ENCODE assay signal across 1 cellular context in the genomic region with DNA sequence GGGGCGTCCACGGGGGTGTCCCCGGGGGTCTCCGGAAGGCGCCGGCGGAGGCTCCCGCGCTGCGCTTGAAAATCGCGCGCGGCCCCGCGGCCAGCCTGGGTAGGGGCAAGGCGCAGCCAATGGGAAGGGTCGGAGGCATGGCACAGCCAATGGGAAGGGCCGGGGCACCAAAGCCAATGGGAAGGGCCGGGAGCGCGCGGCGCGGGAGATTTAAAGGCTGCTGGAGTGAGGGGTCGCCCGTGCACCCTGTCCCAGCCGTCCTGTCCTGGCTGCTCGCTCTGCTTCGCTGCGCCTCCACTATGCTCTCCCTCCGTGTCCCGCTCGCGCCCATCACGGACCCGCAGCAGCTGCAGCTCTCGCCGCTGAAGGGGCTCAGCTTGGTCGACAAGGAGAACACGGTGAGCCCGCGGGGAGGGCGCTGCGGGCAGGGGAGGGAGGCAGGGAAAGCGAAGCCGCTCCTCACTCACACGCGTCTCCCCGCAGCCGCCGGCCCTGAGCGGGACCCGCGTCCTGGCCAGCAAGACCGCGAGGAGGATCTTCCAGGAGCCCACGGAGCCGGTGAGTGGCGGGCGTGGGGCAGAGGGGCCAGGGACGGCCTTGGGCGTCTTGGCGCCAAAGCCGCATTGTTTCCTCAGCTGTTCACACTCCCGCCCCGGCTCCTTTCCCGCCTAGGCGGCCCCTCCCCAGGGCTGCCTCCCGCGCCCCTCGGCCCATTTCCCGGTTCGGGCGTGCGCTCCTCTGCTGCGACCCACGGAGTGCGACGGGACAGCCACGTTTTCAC.
TF ChIP-seq lines count a peak whose summit lies in the region.

A gene (plus strand): TSS at position 240 of the 781 bp plus-strand sequence. CDS start 60 bp downstream, at position 300.

TF ChIP-seq in HepG2, 621 proteins besides CTCF, POLR2A, EP300 and RAD21 (continues in another document):
- peak; percentile 89 for TF ChIP-seq ZNF232 (CRISPR knock-in tag; IDR thresholded peaks at IDR 0.05; ENCODE audit: borderline replicate concordance)
- peak; percentile 79 for TF ChIP-seq ZMYM4 (CRISPR knock-in tag; IDR thresholded peaks at IDR 0.05)
- TF ChIP-seq, protein P1, sequence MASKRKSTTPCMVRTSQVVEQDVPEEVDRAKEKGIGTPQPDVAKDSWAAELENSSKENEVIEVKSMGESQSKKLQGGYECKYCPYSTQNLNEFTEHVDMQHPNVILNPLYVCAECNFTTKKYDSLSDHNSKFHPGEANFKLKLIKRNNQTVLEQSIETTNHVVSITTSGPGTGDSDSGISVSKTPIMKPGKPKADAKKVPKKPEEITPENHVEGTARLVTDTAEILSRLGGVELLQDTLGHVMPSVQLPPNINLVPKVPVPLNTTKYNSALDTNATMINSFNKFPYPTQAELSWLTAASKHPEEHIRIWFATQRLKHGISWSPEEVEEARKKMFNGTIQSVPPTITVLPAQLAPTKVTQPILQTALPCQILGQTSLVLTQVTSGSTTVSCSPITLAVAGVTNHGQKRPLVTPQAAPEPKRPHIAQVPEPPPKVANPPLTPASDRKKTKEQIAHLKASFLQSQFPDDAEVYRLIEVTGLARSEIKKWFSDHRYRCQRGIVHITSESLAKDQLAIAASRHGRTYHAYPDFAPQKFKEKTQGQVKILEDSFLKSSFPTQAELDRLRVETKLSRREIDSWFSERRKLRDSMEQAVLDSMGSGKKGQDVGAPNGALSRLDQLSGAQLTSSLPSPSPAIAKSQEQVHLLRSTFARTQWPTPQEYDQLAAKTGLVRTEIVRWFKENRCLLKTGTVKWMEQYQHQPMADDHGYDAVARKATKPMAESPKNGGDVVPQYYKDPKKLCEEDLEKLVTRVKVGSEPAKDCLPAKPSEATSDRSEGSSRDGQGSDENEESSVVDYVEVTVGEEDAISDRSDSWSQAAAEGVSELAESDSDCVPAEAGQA (IDR thresholded peaks at IDR 0.05; ENCODE audit: low read depth) = no peak
- TF ChIP-seq, protein P1 (CRISPR knock-in tag; IDR thresholded peaks at IDR 0.05; ENCODE audit: borderline replicate concordance) = peak; percentile 84; the same call in 1 of the 2 replicates
- peak; percentile 99 for TF ChIP-seq HOXA9 (CRISPR knock-in tag; IDR thresholded peaks at IDR 0.05; ENCODE audit: borderline replicate concordance)
- peak; percentile 68 for TF ChIP-seq KAT8 (CRISPR knock-in tag; IDR thresholded peaks at IDR 0.05)
- TF ChIP-seq, protein P2, sequence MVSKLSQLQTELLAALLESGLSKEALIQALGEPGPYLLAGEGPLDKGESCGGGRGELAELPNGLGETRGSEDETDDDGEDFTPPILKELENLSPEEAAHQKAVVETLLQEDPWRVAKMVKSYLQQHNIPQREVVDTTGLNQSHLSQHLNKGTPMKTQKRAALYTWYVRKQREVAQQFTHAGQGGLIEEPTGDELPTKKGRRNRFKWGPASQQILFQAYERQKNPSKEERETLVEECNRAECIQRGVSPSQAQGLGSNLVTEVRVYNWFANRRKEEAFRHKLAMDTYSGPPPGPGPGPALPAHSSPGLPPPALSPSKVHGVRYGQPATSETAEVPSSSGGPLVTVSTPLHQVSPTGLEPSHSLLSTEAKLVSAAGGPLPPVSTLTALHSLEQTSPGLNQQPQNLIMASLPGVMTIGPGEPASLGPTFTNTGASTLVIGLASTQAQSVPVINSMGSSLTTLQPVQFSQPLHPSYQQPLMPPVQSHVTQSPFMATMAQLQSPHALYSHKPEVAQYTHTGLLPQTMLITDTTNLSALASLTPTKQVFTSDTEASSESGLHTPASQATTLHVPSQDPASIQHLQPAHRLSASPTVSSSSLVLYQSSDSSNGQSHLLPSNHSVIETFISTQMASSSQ (IDR thresholded peaks at IDR 0.05; ENCODE audit: low read depth) = no peak
- TF ChIP-seq, protein P2 (CRISPR knock-in tag; IDR thresholded peaks at IDR 0.05; ENCODE audit: borderline replicate concordance) = peak; percentile 41; the same call in 1 of the 2 replicates
- TF ChIP-seq ETV6 (CRISPR knock-in tag; conservative IDR thresholded peaks at IDR 0.05) = peak; percentile 27; the same call in 1 of the 2 replicates
- TF ChIP-seq, protein P3, sequence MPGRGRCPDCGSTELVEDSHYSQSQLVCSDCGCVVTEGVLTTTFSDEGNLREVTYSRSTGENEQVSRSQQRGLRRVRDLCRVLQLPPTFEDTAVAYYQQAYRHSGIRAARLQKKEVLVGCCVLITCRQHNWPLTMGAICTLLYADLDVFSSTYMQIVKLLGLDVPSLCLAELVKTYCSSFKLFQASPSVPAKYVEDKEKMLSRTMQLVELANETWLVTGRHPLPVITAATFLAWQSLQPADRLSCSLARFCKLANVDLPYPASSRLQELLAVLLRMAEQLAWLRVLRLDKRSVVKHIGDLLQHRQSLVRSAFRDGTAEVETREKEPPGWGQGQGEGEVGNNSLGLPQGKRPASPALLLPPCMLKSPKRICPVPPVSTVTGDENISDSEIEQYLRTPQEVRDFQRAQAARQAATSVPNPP (CRISPR knock-in tag; IDR thresholded peaks at IDR 0.05) = peak; percentile 97
- TF ChIP-seq GABPB1 (CRISPR knock-in tag; IDR thresholded peaks at IDR 0.05) = peak; percentile 74; the same call in 1 of the 2 replicates
- peak; percentile 97; the same call in 1 of the 2 replicates for TF ChIP-seq ZNF564 (CRISPR knock-in tag; IDR thresholded peaks at IDR 0.05)
- TF ChIP-seq DMAP1 (CRISPR knock-in tag; IDR thresholded peaks at IDR 0.05) = peak; percentile 70; the same call in 1 of the 2 replicates
- peak; percentile 14; the same call in 1 of the 2 replicates for TF ChIP-seq ELF3 (CRISPR knock-in tag; IDR thresholded peaks at IDR 0.05)
- TF ChIP-seq, protein P4, sequence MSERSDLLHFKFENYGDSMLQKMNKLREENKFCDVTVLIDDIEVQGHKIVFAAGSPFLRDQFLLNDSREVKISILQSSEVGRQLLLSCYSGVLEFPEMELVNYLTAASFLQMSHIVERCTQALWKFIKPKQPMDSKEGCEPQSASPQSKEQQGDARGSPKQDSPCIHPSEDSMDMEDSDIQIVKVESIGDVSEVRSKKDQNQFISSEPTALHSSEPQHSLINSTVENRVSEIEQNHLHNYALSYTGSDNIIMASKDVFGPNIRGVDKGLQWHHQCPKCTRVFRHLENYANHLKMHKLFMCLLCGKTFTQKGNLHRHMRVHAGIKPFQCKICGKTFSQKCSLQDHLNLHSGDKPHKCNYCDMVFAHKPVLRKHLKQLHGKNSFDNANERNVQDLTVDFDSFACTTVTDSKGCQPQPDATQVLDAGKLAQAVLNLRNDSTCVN (CRISPR knock-in tag; IDR thresholded peaks at IDR 0.05; ENCODE audit: borderline replicate concordance) = peak; percentile 38; the same call in 1 of the 2 replicates
- TF ChIP-seq ZBTB38 (CRISPR knock-in tag; IDR thresholded peaks at IDR 0.05) = peak; percentile 80; the same call in 1 of the 2 replicates
- peak; percentile 99 for TF ChIP-seq HOXA7 (CRISPR knock-in tag; IDR thresholded peaks at IDR 0.05)
- peak; percentile 60 for TF ChIP-seq ZNF605 (CRISPR knock-in tag; IDR thresholded peaks at IDR 0.05)
- peak; percentile 89; the same call in 1 of the 2 replicates for TF ChIP-seq ZNF256 (CRISPR knock-in tag; conservative IDR thresholded peaks at IDR 0.05)
- no peak; the same call in 1 of the 2 replicates for TF ChIP-seq ZNF333 (CRISPR knock-in tag; IDR thresholded peaks at IDR 0.05; ENCODE audit: borderline replicate concordance)
- TF ChIP-seq, protein P5, sequence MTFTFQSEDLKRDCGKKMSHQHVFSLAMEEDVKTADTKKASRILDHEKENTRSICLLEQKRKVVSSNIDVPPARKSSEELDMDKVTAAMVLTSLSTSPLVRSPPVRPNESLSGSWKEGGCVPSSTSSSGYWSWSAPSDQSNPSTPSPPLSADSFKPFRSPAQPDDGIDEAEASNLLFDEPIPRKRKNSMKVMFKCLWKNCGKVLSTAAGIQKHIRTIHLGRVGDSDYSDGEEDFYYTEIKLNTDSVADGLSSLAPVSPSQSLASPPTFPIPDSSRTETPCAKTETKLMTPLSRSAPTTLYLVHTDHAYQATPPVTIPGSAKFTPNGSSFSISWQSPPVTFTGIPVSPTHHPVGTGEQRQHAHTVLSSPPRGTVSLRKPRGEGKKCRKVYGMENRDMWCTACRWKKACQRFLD (CRISPR knock-in tag; IDR thresholded peaks at IDR 0.05; ENCODE audit: borderline replicate concordance) = peak; percentile 33; the same call in 1 of the 2 replicates
- 0 out of 2 replicates have a peak, but pooled peaks have one; percentile 5 for TF ChIP-seq CREB1 (IDR thresholded peaks at IDR 0.05)
- no peak for TF ChIP-seq CREB1 (CRISPR knock-in tag; IDR thresholded peaks at IDR 0.05)
- TF ChIP-seq, protein P6, sequence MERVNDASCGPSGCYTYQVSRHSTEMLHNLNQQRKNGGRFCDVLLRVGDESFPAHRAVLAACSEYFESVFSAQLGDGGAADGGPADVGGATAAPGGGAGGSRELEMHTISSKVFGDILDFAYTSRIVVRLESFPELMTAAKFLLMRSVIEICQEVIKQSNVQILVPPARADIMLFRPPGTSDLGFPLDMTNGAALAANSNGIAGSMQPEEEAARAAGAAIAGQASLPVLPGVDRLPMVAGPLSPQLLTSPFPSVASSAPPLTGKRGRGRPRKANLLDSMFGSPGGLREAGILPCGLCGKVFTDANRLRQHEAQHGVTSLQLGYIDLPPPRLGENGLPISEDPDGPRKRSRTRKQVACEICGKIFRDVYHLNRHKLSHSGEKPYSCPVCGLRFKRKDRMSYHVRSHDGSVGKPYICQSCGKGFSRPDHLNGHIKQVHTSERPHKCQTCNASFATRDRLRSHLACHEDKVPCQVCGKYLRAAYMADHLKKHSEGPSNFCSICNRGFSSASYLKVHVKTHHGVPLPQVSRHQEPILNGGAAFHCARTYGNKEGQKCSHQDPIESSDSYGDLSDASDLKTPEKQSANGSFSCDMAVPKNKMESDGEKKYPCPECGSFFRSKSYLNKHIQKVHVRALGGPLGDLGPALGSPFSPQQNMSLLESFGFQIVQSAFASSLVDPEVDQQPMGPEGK (CRISPR knock-in tag; IDR thresholded peaks at IDR 0.05) = peak; percentile 18; the same call in 1 of the 2 replicates
- TF ChIP-seq ZNF3 (CRISPR knock-in tag; IDR thresholded peaks at IDR 0.05) = no peak
- peak; percentile 100 for TF ChIP-seq BORCS8-MEF2B (CRISPR knock-in tag; IDR thresholded peaks at IDR 0.05)
- TF ChIP-seq, protein P7, sequence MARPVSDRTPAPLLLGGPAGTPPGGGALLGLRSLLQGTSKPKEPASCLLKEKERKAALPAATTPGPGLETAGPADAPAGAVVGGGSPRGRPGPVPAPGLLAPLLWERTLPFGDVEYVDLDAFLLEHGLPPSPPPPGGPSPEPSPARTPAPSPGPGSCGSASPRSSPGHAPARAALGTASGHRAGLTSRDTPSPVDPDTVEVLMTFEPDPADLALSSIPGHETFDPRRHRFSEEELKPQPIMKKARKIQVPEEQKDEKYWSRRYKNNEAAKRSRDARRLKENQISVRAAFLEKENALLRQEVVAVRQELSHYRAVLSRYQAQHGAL (CRISPR knock-in tag; IDR thresholded peaks at IDR 0.05; ENCODE audit: not compliant biosample characterization) = no peak
- no peak; the same call in 1 of the 2 replicates for TF ChIP-seq WIZ (CRISPR knock-in tag; IDR thresholded peaks at IDR 0.05)
- TF ChIP-seq, protein P8, sequence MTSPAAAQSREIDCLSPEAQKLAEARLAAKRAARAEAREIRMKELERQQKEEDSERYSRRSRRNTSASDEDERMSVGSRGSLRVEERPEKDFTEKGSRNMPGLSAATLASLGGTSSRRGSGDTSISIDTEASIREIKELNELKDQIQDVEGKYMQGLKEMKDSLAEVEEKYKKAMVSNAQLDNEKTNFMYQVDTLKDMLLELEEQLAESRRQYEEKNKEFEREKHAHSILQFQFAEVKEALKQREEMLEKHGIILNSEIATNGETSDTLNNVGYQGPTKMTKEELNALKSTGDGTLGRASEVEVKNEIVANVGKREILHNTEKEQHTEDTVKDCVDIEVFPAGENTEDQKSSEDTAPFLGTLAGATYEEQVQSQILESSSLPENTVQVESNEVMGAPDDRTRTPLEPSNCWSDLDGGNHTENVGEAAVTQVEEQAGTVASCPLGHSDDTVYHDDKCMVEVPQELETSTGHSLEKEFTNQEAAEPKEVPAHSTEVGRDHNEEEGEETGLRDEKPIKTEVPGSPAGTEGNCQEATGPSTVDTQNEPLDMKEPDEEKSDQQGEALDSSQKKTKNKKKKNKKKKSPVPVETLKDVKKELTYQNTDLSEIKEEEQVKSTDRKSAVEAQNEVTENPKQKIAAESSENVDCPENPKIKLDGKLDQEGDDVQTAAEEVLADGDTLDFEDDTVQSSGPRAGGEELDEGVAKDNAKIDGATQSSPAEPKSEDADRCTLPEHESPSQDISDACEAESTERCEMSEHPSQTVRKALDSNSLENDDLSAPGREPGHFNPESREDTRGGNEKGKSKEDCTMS (CRISPR knock-in tag; conservative IDR thresholded peaks at IDR 0.05) = no peak
- TF ChIP-seq CBX1 (IDR thresholded peaks at IDR 0.05; ENCODE audit: low read depth) = peak; percentile 91
- no peak for TF ChIP-seq SOX5 (CRISPR knock-in tag; IDR thresholded peaks at IDR 0.05; ENCODE audit: borderline replicate concordance)
- TF ChIP-seq ZNF143 (CRISPR knock-in tag; IDR thresholded peaks at IDR 0.05) = peak; percentile 54; the same call in 1 of the 2 replicates
